22 cellular contexts compared by ENCODE assay signal in the genomic region with DNA sequence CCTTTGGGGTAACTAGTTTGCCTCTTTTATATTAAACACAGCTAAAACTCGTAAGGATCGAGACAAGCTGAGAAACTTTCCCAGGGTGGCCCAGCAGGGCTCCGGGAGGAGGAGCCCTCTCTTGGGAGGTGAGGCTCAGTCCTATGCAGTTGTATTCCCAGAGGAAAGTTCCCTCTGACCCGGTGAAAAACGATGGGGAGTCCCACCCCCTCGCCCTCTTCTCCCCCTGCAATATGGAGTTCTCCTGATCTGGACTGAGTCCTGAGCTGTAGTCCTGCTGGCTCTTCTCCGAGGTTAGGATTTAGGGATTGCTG. TPM values are rescaled to one million over a fixed set of nuclear protein-coding genes. Genes with fewer than 3 reads are reported as not detected.
DNase-seq lines count a peak whose midpoint lies in the region; FAIRE-seq and TF ChIP-seq lines count a peak whose summit lies in the region.
"Had no signal": no experiment of that assay in that cellular context is flagged by ENCODE, and none has a peak within 500 bp of the region (broad histone marks: within the 10 kb centered on the region; RNA-seq: fewer than 3 reads in every experiment).

No MANE protein-coding gene starts in this region.

- no peak overlapping the region for H4K91ac ChIP-seq in H1 (replicated peaks; ENCODE audit: insufficient read length, low read length)

- no peak overlapping the region for H4K8ac ChIP-seq in H1 (ENCODE audit: extremely low read depth, insufficient read depth, low read length)

- H3K4me2 ChIP-seq in H1 (ENCODE audit: insufficient read depth in 1 of 2, low read depth in 2 of 2, low read length in 2 of 2) (peak overlapping the region in 1 of 2 experiments; percentile 53; a peak in 2 of 4 replicates), parathyroid adenoma (ENCODE audit: low read length) (peak overlapping the region; percentile 62)

- POLR2A ChIA-PET in H1 (lab: Charles Lee; ENCODE audit: partially characterized antibody) = interaction anchor here (1.3 kb wide), 1 partner anchor 118 kb away, joined by 4 read pairs; no protein-coding TSS in a partner anchor

- no peaks in the 10 kb centered on the region for H3K23me2 ChIP-seq in H1 (ENCODE audit: low read depth, low read length)

- no peaks in the 10 kb centered on the region for H3K79me1 ChIP-seq in H1 (ENCODE audit: low read depth, low read length)

- no peaks in the 10 kb centered on the region for H3K79me2 ChIP-seq in H1 (ENCODE audit: control insufficient read depth in 1 of 2, insufficient read depth in 2 of 2, low read length in 2 of 2)
- no peaks in the 10 kb centered on the region for H3K79me2 ChIP-seq in parathyroid adenoma

- H3K27ac ChIP-seq in H1 (ENCODE audit: low read depth, low read length) = no peak overlapping the region
- H3K27ac ChIP-seq in parathyroid adenoma = no peak overlapping the region
- H3K27ac ChIP-seq: 22Rv1, ovary had no signal

- no peak overlapping the region for H3K23ac ChIP-seq in H1 (ENCODE audit: insufficient read length)

- TF ChIP-seq CTCF in H1 (IDR thresholded peaks at IDR 0.05; ENCODE audit: control extremely low read depth in 1 of 3, insufficient read depth in 1 of 3, low read depth in 1 of 3, low read length in 3 of 3) = no peak
- TF ChIP-seq CTCF in parathyroid adenoma (IDR thresholded peaks at IDR 0.05) = no peak

- DNase-seq in NCI-H82 (lab: John Stamatoyannopoulos, UW) = peak; percentile 59
- DNase-seq in NCI-H82 treated with DMSO at 0.1 percent for 48 hours (lab: John Stamatoyannopoulos, UW; ENCODE audit: unreplicated experiment) = no peak
- DNase-seq in H1 (ENCODE audit: low read depth in 1 of 2, low spot score in 2 of 2) = no peak
- DNase-seq in urothelium cell line (ENCODE audit: low spot score) = peak; percentile 16
- DNase-seq in NCI-H774 (lab: John Stamatoyannopoulos, UW) = no peak
- no peak for DNase-seq in stimulated activated CD4-positive, alpha-beta T cell treated with anti-CD3 and anti-CD28 coated beads, Interleukin-2, amount 100 ng/mL, for 48 hours
- DNase-seq in NCI-H2196 treated with DMSO at 0.1 percent for 48 hours (lab: John Stamatoyannopoulos, UW; ENCODE audit: unreplicated experiment) = no peak
- DNase-seq: activated CD4-positive, alpha-beta T cell treated with anti-CD3 and anti-CD28 coated beads, Interleukin-2, amount 10 ng/mL, durations not matched to agents 7 days and 5 days; GF-D8; glutamatergic neuron; left colon; mesenchymal stem cell; naive thymus-derived CD8-positive, alpha-beta T cell; NCI-H1694; NCI-H2171 treated with DMSO at 0.1 percent for 48 hours; NCI-H748 treated with DMSO at 0.1 percent for 48 hours; ovary; T-helper 1 cell had no signal

- no peak overlapping the region for H2BK12ac ChIP-seq in H1 (ENCODE audit: low read depth, low read length)

- FAIRE-seq in H1 (lab: Jason Lieb, UNC) (no peak), urothelium cell line (lab: Jason Lieb, UNC) (no peak)
- FAIRE-seq: colon, K562 had no signal

- H3K36me3 ChIP-seq in H1 (ENCODE audit: control insufficient read depth in 2 of 4, insufficient read depth in 4 of 4, low read length in 3 of 4) (no peaks in the 10 kb centered on the region), parathyroid adenoma (ENCODE audit: control insufficient read depth, insufficient read depth, low read length) (no peaks in the 10 kb centered on the region)
- H3K36me3 ChIP-seq: ovary had no signal

- H2BK120ac ChIP-seq in H1 (replicated peaks; ENCODE audit: low read depth, low read length) = peak overlapping the region; percentile 56

- no peak overlapping the region for H2BK5ac ChIP-seq in H1 (ENCODE audit: low read depth, low read length)

- no peak overlapping the region for H2BK20ac ChIP-seq in H1 (ENCODE audit: low read length)

- TF ChIP-seq EP300 in H1 (IDR thresholded peaks at IDR 0.05; ENCODE audit: borderline replicate concordance in 1 of 2, low read depth in 2 of 2, low read length in 2 of 2) = no peak

- H3K56ac ChIP-seq in H1 (replicated peaks; ENCODE audit: insufficient read length, low read depth, low read length) = no peak overlapping the region

- H3K9me3 ChIP-seq in H1 (ENCODE audit: insufficient read depth in 2 of 2, low read depth in 1 of 2, low read length in 1 of 2) (no peaks in the 10 kb centered on the region), parathyroid adenoma (ENCODE audit: control insufficient read depth, low read length) (no peaks in the 10 kb centered on the region)
- H3K9me3 ChIP-seq: ovary had no signal

- 0 out of 2 replicates have a peak overlapping the region, but pooled peaks have one; percentile 24 for H2BK15ac ChIP-seq in H1 (ENCODE audit: low read length)

- TF ChIP-seq POLR2A in H1 (IDR thresholded peaks at IDR 0.05; ENCODE audit: control extremely low read depth in 1 of 2, low read depth in 2 of 2, low read length in 2 of 2) = no peak

- 0 out of 2 replicates have a peak overlapping the region, but pooled peaks have one; percentile 76 for H2AK5ac ChIP-seq in H1 (ENCODE audit: low read depth, low read length)

- H3K27me3 ChIP-seq in H1 (replicated peaks in 1 of 4; ENCODE audit: control insufficient read depth in 3 of 4, extremely low read depth in 1 of 4, insufficient read depth in 3 of 4, low read length in 3 of 4) = no peaks in the 10 kb centered on the region; a peak in 1 of 7 replicates
- H3K27me3 ChIP-seq in parathyroid adenoma (ENCODE audit: control insufficient read depth, insufficient read depth, low read length) = no peaks in the 10 kb centered on the region
- H3K27me3 ChIP-seq: ovary had no signal

- H3K18ac ChIP-seq in H1 (ENCODE audit: extremely low read depth, low read length) = no peak overlapping the region

- 76% methylated on average over 7 of the region's 7 CpGs; no CpG with 5 or more reads in 1 of the 2 experiments for WGBS in H1 (ENCODE audit: extremely low coverage in 1 of 2, insufficient coverage in 1 of 2, insufficient read length in 1 of 2, insufficient replicate concordance in 2 of 2, low coverage in 1 of 2, low lambda C conversion rate in 2 of 2, missing lambda C conversion rate in 1 of 2), 2 experiments

- H2AFZ ChIP-seq in H1 (ENCODE audit: low read length) (no peak overlapping the region), parathyroid adenoma (no peak overlapping the region)

- TF ChIP-seq RAD21 in H1 (IDR thresholded peaks at IDR 0.05 in 1 of 2, conservative IDR thresholded peaks at IDR 0.05 in 1 of 2; ENCODE audit: low read depth in 2 of 2, low read length in 2 of 2) = no peak

- H3K4me3 ChIP-seq in H1 (ENCODE audit: extremely low read depth in 1 of 4, insufficient read depth in 2 of 4, low read depth in 3 of 4, low read length in 4 of 4) (no peak overlapping the region), parathyroid adenoma (ENCODE audit: low read depth, low read length) (peak overlapping the region; percentile 58)
- H3K4me3 ChIP-seq: K562, ovary had no signal

- H4K5ac ChIP-seq in H1 (ENCODE audit: insufficient read length, low read depth, low read length) = no peak overlapping the region

- CTCF ChIA-PET in H1 (lab: Charles Lee; ENCODE audit: partially characterized antibody) = interaction anchor here (0.6 to 1.2 kb wide), 2 partner anchors 307 to 1280 kb away, joined by 3 read pairs; no protein-coding TSS in a partner anchor

- H3K9ac ChIP-seq in H1 (replicated peaks in 1 of 4; ENCODE audit: extremely low read depth in 1 of 4, low read depth in 3 of 4, low read length in 3 of 4) (no peak overlapping the region), parathyroid adenoma (no peak overlapping the region)

- H3K4me1 ChIP-seq in H1 (replicated peaks in 1 of 4; ENCODE audit: control insufficient read depth in 3 of 4, insufficient read depth in 4 of 4, low read length in 3 of 4) = peaks cover 11 to 24% (median 19%) of the 10 kb centered on the region in 4 experiments
- peaks cover 4% of the 10 kb centered on the region for H3K4me1 ChIP-seq in parathyroid adenoma

- no peaks in the 10 kb centered on the region for H4K20me1 ChIP-seq in H1 (replicated peaks in 1 of 2; ENCODE audit: control insufficient read depth in 1 of 2, insufficient read depth in 2 of 2, low read length in 2 of 2)

- no peak overlapping the region for H3K14ac ChIP-seq in H1 (ENCODE audit: insufficient read length)

- H3K4ac ChIP-seq in H1 (replicated peaks; ENCODE audit: insufficient read length, low read depth, low read length) = no peak overlapping the region

TF ChIP-seq in H1, 55 proteins besides CTCF, POLR2A, EP300 and RAD21:
- no peak for TF ChIP-seq GABPA (IDR thresholded peaks at IDR 0.05; ENCODE audit: borderline replicate concordance, insufficient read depth, low read length)
- no peak for TF ChIP-seq SRF (IDR thresholded peaks at IDR 0.05; ENCODE audit: low read depth, low read length)
- TF ChIP-seq TAF7 (optimal IDR thresholded peaks at IDR 0.05; ENCODE audit: borderline replicate concordance, low read depth, low read length) = no peak
- no peak for TF ChIP-seq CREB1 (IDR thresholded peaks at IDR 0.05)
- TF ChIP-seq JUN (IDR thresholded peaks at IDR 0.05; ENCODE audit: low read depth, low read length) = no peak
- TF ChIP-seq TBP (IDR thresholded peaks at IDR 0.05; ENCODE audit: low read depth, low read length) = no peak
- no peak for TF ChIP-seq FOSL1 (IDR thresholded peaks at IDR 0.05; ENCODE audit: insufficient read depth, low read depth, low read length)
- no peak for TF ChIP-seq SP4 (IDR thresholded peaks at IDR 0.05; ENCODE audit: low read length)
- TF ChIP-seq RBBP5 (IDR thresholded peaks at IDR 0.05; ENCODE audit: borderline replicate concordance, low read depth, low read length) = no peak
- TF ChIP-seq CHD1 (IDR thresholded peaks at IDR 0.05; ENCODE audit: low read depth, low read length) = no peak
- no peak for TF ChIP-seq EZH2 (IDR thresholded peaks at IDR 0.05; ENCODE audit: low read depth, low read length, severe bottlenecking)

RNA-seq across cellular contexts. Expression of a gene that starts 1.3 kb away (rescaled TPM):
- total RNA-seq in H1 (2021; fragmentation: NEBNext Ultra II Directional; extraction: Animal tissue kit (Norgen Biotek cat#: 25700)) = 20.0 and 23.4 TPM in 2 replicates
- 12.9 and 13.4 TPM in 2 replicates for polyA plus RNA-seq in H1 (2011; rRNA removed)
- polyA plus RNA-seq in H1 (2011; cell fraction: cytosol; rRNA removed) = 9.5 TPM
- 41.7 TPM for polyA plus RNA-seq in H1 (2011; cell fraction: nucleus; rRNA removed)
- polyA plus RNA-seq in H1 (2012, experiment 1 of 2) = 14.7 to 18.6 TPM (median 17.7 TPM) in 4 replicates
- polyA plus RNA-seq in H1 (2012, experiment 2 of 2) = 6.2 TPM
- polyA plus RNA-seq in H1 (2013, experiment 1 of 2) = 26.4 TPM
- 25.3 TPM for polyA plus RNA-seq in H1 (2013, experiment 2 of 2)
- 22.8 and 36.1 TPM in 2 replicates for polyA minus RNA-seq in H1 (2011; rRNA and poly(A)+ RNA removed)
- 13.4 TPM for polyA minus RNA-seq in H1 (2011; cell fraction: cytosol; rRNA and poly(A)+ RNA removed)
- polyA minus RNA-seq in H1 (2011; cell fraction: nucleus; rRNA and poly(A)+ RNA removed) = 64.2 TPM
- total RNA-seq: activated CD4-positive, alpha-beta T cell treated with anti-CD3 and anti-CD28 coated beads, Interleukin-2, amount 10 ng/mL, durations not matched to agents 7 days and 5 days; K562; naive thymus-derived CD8-positive, alpha-beta T cell had no signal
- polyA plus RNA-seq: K562; naive thymus-derived CD8-positive, alpha-beta T cell had no signal

Comparison
In these comparisons a context has a peak if more than half of its experiments do, and no peak if none do; other contexts are left out.
1. DNase-seq: peak in NCI-H82 (single experiment) and urothelium cell line (single experiment); none in NCI-H82 treated with DMSO at 0.1 percent for 48 hours (single experiment), H1 (0 of 2), NCI-H774 (single experiment), stimulated activated CD4-positive, alpha-beta T cell treated with anti-CD3 and anti-CD28 coated beads, Interleukin-2, amount 100 ng/mL, for 48 hours (0 of 2) and NCI-H2196 treated with DMSO at 0.1 percent for 48 hours (single experiment).